ENCODE assay signal across 21 cellular contexts in the genomic region with DNA sequence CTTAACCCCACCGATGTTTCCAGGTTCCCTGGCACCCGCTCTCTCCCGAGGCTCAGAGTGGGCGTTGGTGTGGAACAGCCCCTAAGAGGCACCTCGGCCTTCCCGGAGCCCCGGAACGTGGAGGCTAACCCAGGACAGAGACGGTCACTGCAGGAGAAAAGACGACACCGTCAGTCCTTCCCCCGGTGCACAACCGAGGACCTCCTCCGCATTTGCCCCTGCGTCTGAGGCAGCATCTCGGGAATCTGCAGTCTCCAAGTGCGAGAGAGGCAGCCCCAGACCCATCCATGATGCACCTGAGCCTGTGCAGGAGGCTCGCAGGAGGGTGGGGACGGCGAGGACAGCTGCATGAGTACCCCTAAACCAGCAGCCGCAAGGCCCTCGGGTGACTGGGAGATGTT.
"Had no signal": no experiment of that assay in that cellular context is flagged by ENCODE, and none has a peak within 500 bp of the region (broad histone marks: within the 10 kb centered on the region; RNA-seq: fewer than 3 reads in every experiment).

No MANE protein-coding gene starts in this region.

- H3K27ac Mint-ChIP-seq: IgD-negative memory B cell had no signal

- H3K4me3 Mint-ChIP-seq: IgD-negative memory B cell had no signal

- H3K9me3 ChIP-seq: SK-N-SH had no signal

- H3K27ac ChIP-seq: HL-60, KMS-11 had no signal

- DNase-seq: Kasumi-1, MM.1S, NCI-H1092 treated with DMSO at 0.1 percent for 48 hours, NCI-H1436, NCI-H187, NCI-H2029, NCI-H2081 treated with DMSO at 0.1 percent for 48 hours, NCI-H2171, NCI-H226, NCI-H446, NCI-H510A, NCI-H524 treated with DMSO at 0.1 percent for 48 hours, NCI-H69, NCI-H774, RPMI8226, SHP77, SK-N-SH had no signal

- H3K4me3 ChIP-seq: K562 had no signal
